In genomic region chr9:94862242-94862610, GRCh38 we compare ENCODE assay signal across 14 cellular contexts.
DNase-seq lines count a peak whose midpoint lies in the region; ATAC-seq and TF ChIP-seq lines count a peak whose summit lies in the region.
"Had no signal": no experiment of that assay in that cellular context is flagged by ENCODE, and none has a peak within 500 bp of the region (broad histone marks: within the 10 kb centered on the region; RNA-seq: fewer than 3 reads in every experiment).

No MANE protein-coding gene starts in this region.

- H2AK9ac ChIP-seq in IMR-90 (replicated peaks; ENCODE audit: low read depth, low read length, poor library complexity), result peak overlapping the region; percentile 47

- H3K23ac ChIP-seq in IMR-90 (ENCODE audit: low read depth, low read length), result peak overlapping the region; percentile 87; the same call in 1 of the 2 replicates

- POLR2A ChIA-PET in IMR-90 (lab: Charles Lee; ENCODE audit: unreplicated experiment), result interaction anchor here (0.6 kb wide), 3 partner anchors 21 to 88 kb away, joined by 3 to 5 read pairs (median 4); no protein-coding TSS in a partner anchor

- peaks cover 3 to 39% of the 10 kb centered on the region in 2 experiments; a peak in 3 of 4 replicates for H3K79me1 ChIP-seq in IMR-90 (ENCODE audit: low read depth in 1 of 2, low read length in 2 of 2)

- in situ Hi-C loops in IMR-90 (cut with MboI; ENCODE audit: low sequenced_read_pairs), result no loop called here

- H2AFZ ChIP-seq in IMR-90 (replicated peaks; ENCODE audit: low read length, poor library complexity), result peak overlapping the region; percentile 29
- H2AFZ ChIP-seq in smooth muscle cell (ENCODE audit: low read depth), result no peak overlapping the region

- H3K9ac ChIP-seq in IMR-90 (ENCODE audit: low read depth, low read length) (peak overlapping the region; percentile 6; the same call in 1 of the 2 replicates), smooth muscle cell (ENCODE audit: low read depth) (peak overlapping the region; percentile 72)

- peak overlapping the region; percentile 93 for H2BK120ac ChIP-seq in IMR-90 (ENCODE audit: low read depth, low read length)

- H4K20me1 ChIP-seq in IMR-90 (ENCODE audit: insufficient read depth, low read length) (0 out of 2 replicates have a peak, but pooled peaks cover 5% of the 10 kb centered on the region), smooth muscle cell (ENCODE audit: low read depth) (no peaks in the 10 kb centered on the region)

- CTCF ChIA-PET in IMR-90 (lab: Yijun Ruan, JAX), result no interaction called here

- H3K4me2 ChIP-seq in IMR-90 (ENCODE audit: low read depth, low read length) (0 out of 2 replicates have a peak overlapping the region, but pooled peaks have one; percentile 10), smooth muscle cell (peak overlapping the region; percentile 60)

- TF ChIP-seq POLR2A in IMR-90 (IDR thresholded peaks at IDR 0.05; ENCODE audit: low read depth, low read length) (no peak), right lobe of liver (IDR thresholded peaks at IDR 0.05) (no peak)

- dilution Hi-C loops in IMR-90 (cut with HindIII; ENCODE audit: low sequenced_read_pairs, unreplicated experiment), result no loop called here

- peak overlapping the region; percentile 37; the same call in 2 of the 3 replicates for H2BK15ac ChIP-seq in IMR-90 (ENCODE audit: low read depth, low read length)

- H4K8ac ChIP-seq in IMR-90 (ENCODE audit: low read depth in 2 of 2, low read length in 2 of 2), result peak overlapping the region; percentile 21 to 66; a peak in 3 of 4 replicates

- no peak overlapping the region for H3K56ac ChIP-seq in IMR-90 (ENCODE audit: extremely low read depth, insufficient read depth, low read length)

- H2AK5ac ChIP-seq in IMR-90 (ENCODE audit: low read depth, low read length), result peak overlapping the region; percentile 92

- H3K4me3 ChIP-seq in IMR-90 (ENCODE audit: insufficient read depth, low read depth, low read length) (no peak overlapping the region), right lobe of liver (no peak overlapping the region), smooth muscle cell (no peak overlapping the region)
- H3K4me3 ChIP-seq: HAP-1 had no signal

- WGBS in IMR-90 (ENCODE audit: extremely low coverage in 2 of 2, insufficient read length in 1 of 2), 2 experiments, result 100% methylated on average over 1 of the region's 4 CpGs; no CpG with 5 or more reads in 1 of the 2 experiments
- 83% methylated on average over 1 of the region's 4 CpGs for WGBS in right lobe of liver (ENCODE audit: insufficient coverage, low coverage, low lambda C conversion rate, missing lambda C conversion rate)
- WGBS in smooth muscle cell (ENCODE audit: low lambda C conversion rate), result 82% methylated on average over 4 of the region's 4 CpGs

- peak overlapping the region; percentile 54 for H2BK20ac ChIP-seq in IMR-90 (ENCODE audit: low read depth, low read length)

- H3K14ac ChIP-seq in IMR-90 (replicated peaks; ENCODE audit: low read depth, low read length), result peak overlapping the region; percentile 79

- no peak for DNase-seq in IMR-90
- DNase-seq in SK-N-DZ (ENCODE audit: low spot score), result peak; percentile 76
- no peak for DNase-seq in right lobe of liver
- no peak for DNase-seq in smooth muscle cell (lab: John Stamatoyannopoulos, UW; ENCODE audit: unreplicated experiment)
- no peak for DNase-seq in EL
- DNase-seq: activated CD8-positive, alpha-beta memory T cell treated with anti-CD3 and anti-CD28 coated beads, Interleukin-2, amount 50 U/mL, for 4 hours; Caco-2; dermis blood vessel endothelial cell; NCI-H1092 treated with DMSO at 0.1 percent for 48 hours; NCI-H2227 treated with DMSO at 0.1 percent for 48 hours; right cardiac atrium had no signal

- H3K9me3 ChIP-seq in IMR-90 (ENCODE audit: control insufficient read depth, insufficient read depth, low read length), result 0 out of 2 replicates have a peak, but pooled peaks cover 2% of the 10 kb centered on the region
- no peaks in the 10 kb centered on the region for H3K9me3 ChIP-seq in right lobe of liver
- no peaks in the 10 kb centered on the region for H3K9me3 ChIP-seq in smooth muscle cell (replicated peaks; ENCODE audit: low read depth)
- H3K9me3 ChIP-seq: Caco-2, HAP-1 had no signal

- peaks cover 31% of the 10 kb centered on the region for H3K9me1 ChIP-seq in IMR-90 (ENCODE audit: insufficient read depth, low read length)

- peak overlapping the region; percentile 35 for H4K5ac ChIP-seq in IMR-90 (ENCODE audit: low read depth, low read length)

- peak overlapping the region; percentile 83 for H3K18ac ChIP-seq in IMR-90 (ENCODE audit: low read depth, low read length)

- H3F3A ChIP-seq in smooth muscle cell (ENCODE audit: low read depth), result peaks cover 13% of the 10 kb centered on the region

- peaks cover 22% of the 10 kb centered on the region for H3K79me2 ChIP-seq in smooth muscle cell (ENCODE audit: low read depth)

- no peak for TF ChIP-seq RAD21 in IMR-90 (IDR thresholded peaks at IDR 0.05; ENCODE audit: low read length)

- H3K36me3 ChIP-seq in IMR-90 (ENCODE audit: control insufficient read depth, insufficient read depth, low read length) (peaks cover 1% of the 10 kb centered on the region; the same call in 1 of the 2 replicates), right lobe of liver (no peaks in the 10 kb centered on the region), smooth muscle cell (ENCODE audit: low read depth) (no peaks in the 10 kb centered on the region)
- H3K36me3 ChIP-seq: HAP-1 had no signal

- ATAC-seq in IMR-90 (ENCODE audit: low read depth) (peak; percentile 4; the same call in 1 of the 2 replicates), right lobe of liver (no peak), GM18858 (IDR thresholded peaks at IDR 0.05; ENCODE audit: unreplicated experiment) (no peak), HG03457 (IDR thresholded peaks at IDR 0.05; ENCODE audit: unreplicated experiment) (no peak)
- ATAC-seq: right cardiac atrium had no signal

- peak overlapping the region; percentile 82 for H3K4ac ChIP-seq in IMR-90 (ENCODE audit: low read depth, low read length)

- H2BK5ac ChIP-seq in IMR-90 (ENCODE audit: low read depth, low read length, poor library complexity, severe bottlenecking), result peak overlapping the region; percentile 89

- peak overlapping the region; percentile 80 for H4K91ac ChIP-seq in IMR-90 (ENCODE audit: insufficient read depth, low read depth, low read length)

- TF ChIP-seq CTCF in IMR-90 (conservative IDR thresholded peaks at IDR 0.05; ENCODE audit: low read depth, low read length), result no peak
- TF ChIP-seq CTCF in right lobe of liver (IDR thresholded peaks at IDR 0.05), result no peak
- no peak for TF ChIP-seq CTCF in smooth muscle cell (IDR thresholded peaks at IDR 0.05; ENCODE audit: borderline replicate concordance, insufficient read depth, poor library complexity, severe bottlenecking)

- H3K27me3 ChIP-seq in IMR-90 (ENCODE audit: control insufficient read depth, insufficient read depth, low read length) (no peaks in the 10 kb centered on the region), right lobe of liver (no peaks in the 10 kb centered on the region), smooth muscle cell (ENCODE audit: low read depth) (no peaks in the 10 kb centered on the region)

- peak overlapping the region; percentile 36 for H3K27ac ChIP-seq in IMR-90 (ENCODE audit: insufficient read depth, low read length)
- H3K27ac ChIP-seq in right lobe of liver, result peak overlapping the region; percentile 88 to 98 (median 94)
- H3K27ac ChIP-seq in smooth muscle cell (ENCODE audit: low read depth), result peak overlapping the region; percentile 89

- no TSS peak for BruUV-seq in IMR-90 (replicated peaks; lab: Mats Ljungman, UMichigan)

- intact Hi-C loops in IMR-90 (cut with micrococcal nuclease) (no loop called here), right lobe of liver (cut with DNase I) (no loop called here)

- peaks cover 20% of the 10 kb centered on the region for H3K4me1 ChIP-seq in IMR-90 (ENCODE audit: control insufficient read depth, insufficient read depth, low read length)
- H3K4me1 ChIP-seq in right lobe of liver, result peaks cover 2 to 33% (median 18%) of the 10 kb centered on the region in 4 donors
- peaks cover 30% of the 10 kb centered on the region for H3K4me1 ChIP-seq in smooth muscle cell (ENCODE audit: low read depth)

TF ChIP-seq in IMR-90, 13 proteins besides CTCF, POLR2A, EP300 and RAD21:
- no peak for TF ChIP-seq CEBPB (IDR thresholded peaks at IDR 0.05; ENCODE audit: low read depth, low read length)
- TF ChIP-seq USF2 (IDR thresholded peaks at IDR 0.05; ENCODE audit: low read depth, low read length), result no peak
- TF ChIP-seq MAFK (IDR thresholded peaks at IDR 0.05; ENCODE audit: low read depth, low read length), result no peak
- TF ChIP-seq NFE2L2 (IDR thresholded peaks at IDR 0.05; ENCODE audit: low read depth, low read length), result no peak
- no peak for TF ChIP-seq CHD1 (IDR thresholded peaks at IDR 0.05; ENCODE audit: low read depth, low read length)
- TF ChIP-seq MXI1 (IDR thresholded peaks at IDR 0.05; ENCODE audit: borderline replicate concordance, low read depth, low read length), result no peak
- TF ChIP-seq BHLHE40 (IDR thresholded peaks at IDR 0.05; ENCODE audit: low read depth, low read length), result no peak
- no peak for TF ChIP-seq RFX5 (IDR thresholded peaks at IDR 0.05; ENCODE audit: low read depth, low read length)
- no peak for TF ChIP-seq FOS (IDR thresholded peaks at IDR 0.05; ENCODE audit: low read depth, low read length)
- no peak for TF ChIP-seq MAZ (IDR thresholded peaks at IDR 0.05; ENCODE audit: borderline replicate concordance, low read depth, low read length)
- TF ChIP-seq ELK1 (IDR thresholded peaks at IDR 0.05; ENCODE audit: borderline replicate concordance, low read depth, low read length), result no peak

Comparison
In these comparisons a context has a peak if more than half of its experiments do, and no peak if none do; other contexts are left out.
1. H3K27ac ChIP-seq: peak in every context shown above with its lines; median percentile 94 in right lobe of liver; 89 in smooth muscle cell; 36 in IMR-90.